ENCODE assay signal across 19 cellular contexts in the genomic region with DNA sequence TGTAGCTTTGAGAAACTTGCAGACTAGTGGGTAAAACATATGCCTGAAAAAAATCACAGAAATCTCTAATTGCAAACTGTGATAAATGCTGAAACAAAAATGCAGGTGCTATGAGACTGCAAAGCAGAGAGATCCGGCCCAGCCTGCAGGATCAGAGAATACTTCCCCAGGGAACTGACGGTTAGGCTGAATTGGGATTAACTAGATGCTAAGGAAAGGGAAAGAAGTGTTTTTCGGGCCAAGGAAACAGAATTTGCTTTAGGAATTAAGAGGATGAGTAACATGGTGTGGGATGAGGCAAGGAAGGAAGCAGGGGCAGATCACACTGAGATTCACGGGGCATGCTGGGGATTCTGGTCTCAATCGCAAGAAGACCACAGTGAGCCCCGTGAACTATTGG.
"Had no signal": no experiment of that assay in that cellular context is flagged by ENCODE, and none has a peak within 500 bp of the region (broad histone marks: within the 10 kb centered on the region; RNA-seq: fewer than 3 reads in every experiment).

No MANE protein-coding gene starts in this region.

- H3K9me3 ChIP-seq: heart right ventricle had no signal

- H3K36me3 ChIP-seq: heart right ventricle had no signal

- H3K4me3 ChIP-seq: heart right ventricle had no signal

- H3K27me3 ChIP-seq: heart right ventricle had no signal

- ATAC-seq: activated CD8-positive, alpha-beta T cell treated with anti-CD3 and anti-CD28 coated beads for 36 hours; activated naive CD8-positive, alpha-beta T cell treated with anti-CD3 and anti-CD28 coated beads, Interleukin-2, amount 50 U/mL, for 24 hours; activated T-cell treated with anti-CD3 and anti-CD28 coated beads, Interleukin-2, amount 50 U/mL, for 4 hours; esophagus mucosa; heart right ventricle; naive thymus-derived CD4-positive, alpha-beta T cell; right cardiac atrium had no signal

- DNase-seq: activated B cell treated with CpG ODN at 0.5 μM for 24 hours; activated CD4-positive, alpha-beta T cell treated with anti-CD3 and anti-CD28 coated beads, Interleukin-2, amount 50 U/mL, for 1 hour; activated CD8-positive, alpha-beta T cell treated with anti-CD3 and anti-CD28 coated beads for 36 hours; activated naive CD8-positive, alpha-beta T cell treated with anti-CD3 and anti-CD28 coated beads, Interleukin-2, amount 50 U/mL, for 24 hours; activated T-cell treated with anti-CD3 and anti-CD28 coated beads, Interleukin-2, amount 50 U/mL, for 4 hours; amygdala; central memory CD4-positive, alpha-beta T cell; endodermal cell; foreskin melanocyte; heart right ventricle; midbrain; naive thymus-derived CD4-positive, alpha-beta T cell; occipital lobe; right cardiac atrium; stimulated activated CD4-positive, alpha-beta T cell treated with anti-CD3 and anti-CD28 coated beads, Interleukin-2, amount 100 ng/mL, for 48 hours; stimulated activated naive CD4-positive, alpha-beta T cell treated with Interleukin-2 at 50 U/mL for 16 hours; T1000; trophoblast cell had no signal

- H3K27ac ChIP-seq: heart right ventricle had no signal
